18 cellular contexts compared by ENCODE assay signal in the genomic region with DNA sequence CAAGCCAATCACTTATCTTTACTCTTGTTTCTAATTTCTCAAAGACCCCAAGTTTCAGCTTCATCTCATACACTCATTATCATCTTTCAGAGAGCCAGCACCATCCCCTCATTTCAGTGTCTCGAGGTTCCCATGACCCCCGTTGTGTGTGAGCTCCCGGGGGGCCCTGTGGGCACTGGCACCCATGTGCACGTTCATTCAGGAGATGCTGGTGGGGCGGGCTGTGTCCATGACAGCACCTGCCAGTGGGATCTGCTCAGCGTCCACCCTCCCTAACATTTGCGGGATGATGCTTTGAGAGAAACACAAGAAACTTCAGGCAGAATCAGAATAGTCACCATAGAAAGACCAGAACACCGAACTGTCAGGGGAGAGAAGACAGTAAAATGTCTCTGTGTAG.
"Had no signal": no experiment of that assay in that cellular context is flagged by ENCODE, and none has a peak within 500 bp of the region (broad histone marks: within the 10 kb centered on the region; RNA-seq: fewer than 3 reads in every experiment).

No MANE protein-coding gene starts in this region.

- H3K9me3 ChIP-seq: adrenal gland, tibial artery had no signal

- FAIRE-seq: urothelium cell line had no signal

- H3K27me3 ChIP-seq: adrenal gland, tibial artery had no signal

- H3K4me3 ChIP-seq: adrenal gland, tibial artery had no signal

- ATAC-seq: activated naive CD4-positive, alpha-beta T cell treated with anti-CD3 and anti-CD28 coated beads, Interleukin-2, amount 50 U/mL, for 72 hours; left ventricle myocardium superior; naive thymus-derived CD4-positive, alpha-beta T cell had no signal

- H3K9me3 Mint-ChIP-seq: activated naive CD4-positive, alpha-beta T cell treated with anti-CD3 and anti-CD28 coated beads, Interleukin-2, amount 50 U/mL, for 72 hours; endodermal cell; naive thymus-derived CD4-positive, alpha-beta T cell had no signal

- H3K36me3 ChIP-seq: adrenal gland, WERI-Rb-1 had no signal

- H3K27me3 Mint-ChIP-seq: naive thymus-derived CD4-positive, alpha-beta T cell had no signal

- DNase-seq: activated CD4-positive, alpha-beta T cell treated with anti-CD3 and anti-CD28 coated beads, Interleukin-2, amount 50 U/mL, for 48 hours; activated gamma-delta T cell treated with Interleukin-2 at 50 U/mL for 16 hours; dermis blood vessel endothelial cell; endodermal cell; foreskin fibroblast; hypothalamus; left ventricle myocardium superior; mesenchymal stem cell; naive thymus-derived CD4-positive, alpha-beta T cell; retina; stimulated activated naive CD4-positive, alpha-beta T cell; T-helper 2 cell; tibial artery; WERI-Rb-1 had no signal

- H3K27ac ChIP-seq: epithelial cell of prostate, tibial artery, WERI-Rb-1 had no signal

- H3K27ac Mint-ChIP-seq: endodermal cell had no signal

- H3K4me3 Mint-ChIP-seq: endodermal cell; naive thymus-derived CD4-positive, alpha-beta T cell had no signal
